1 cellular context compared by ENCODE assay signal in genomic region chr4:147707892-147708672, GRCh38.
TF ChIP-seq lines count a peak whose summit lies in the region.

No MANE protein-coding gene starts in this region.

TF ChIP-seq in HepG2, 621 proteins besides CTCF, POLR2A, EP300 and RAD21:
- no peak for TF ChIP-seq ARID4A (CRISPR knock-in tag; IDR thresholded peaks at IDR 0.05; ENCODE audit: borderline replicate concordance)
- TF ChIP-seq ARID3A (IDR thresholded peaks at IDR 0.05; ENCODE audit: low read depth, low read length) = peak; percentile 51; the same call in 1 of the 2 replicates
- no peak for TF ChIP-seq STAT6 (CRISPR knock-in tag; IDR thresholded peaks at IDR 0.05; ENCODE audit: borderline replicate concordance)
- TF ChIP-seq ZFP41 (CRISPR knock-in tag; IDR thresholded peaks at IDR 0.05; ENCODE audit: borderline replicate concordance) = no peak
- no peak for TF ChIP-seq NFYB (CRISPR knock-in tag; IDR thresholded peaks at IDR 0.05)
- TF ChIP-seq ZNF280D (CRISPR knock-in tag; IDR thresholded peaks at IDR 0.05) = no peak
- no peak for TF ChIP-seq ZKSCAN5 (CRISPR knock-in tag; IDR thresholded peaks at IDR 0.05)
- no peak for TF ChIP-seq MXD3 (CRISPR knock-in tag; IDR thresholded peaks at IDR 0.05)
- no peak for TF ChIP-seq ZSCAN12 (CRISPR knock-in tag; IDR thresholded peaks at IDR 0.05)
- TF ChIP-seq HNF1A (IDR thresholded peaks at IDR 0.05; ENCODE audit: low read depth) = no peak
- TF ChIP-seq HNF1A (CRISPR knock-in tag; IDR thresholded peaks at IDR 0.05; ENCODE audit: borderline replicate concordance) = no peak
- TF ChIP-seq SMC3 (IDR thresholded peaks at IDR 0.05; ENCODE audit: low read length) = peak; percentile 50
- no peak for TF ChIP-seq SMYD3 (CRISPR knock-in tag; IDR thresholded peaks at IDR 0.05)
- TF ChIP-seq ARNT2 (CRISPR knock-in tag; IDR thresholded peaks at IDR 0.05; ENCODE audit: low read depth) = no peak
- no peak for TF ChIP-seq EEA1 (CRISPR knock-in tag; IDR thresholded peaks at IDR 0.05; ENCODE audit: borderline replicate concordance)
- TF ChIP-seq MYNN (CRISPR knock-in tag; IDR thresholded peaks at IDR 0.05; ENCODE audit: low read depth) = no peak
- no peak for TF ChIP-seq NKX3-1 (CRISPR knock-in tag; IDR thresholded peaks at IDR 0.05)
- TF ChIP-seq CAMTA2 (CRISPR knock-in tag; IDR thresholded peaks at IDR 0.05; ENCODE audit: borderline replicate concordance) = no peak
- TF ChIP-seq STAG1 (CRISPR knock-in tag; IDR thresholded peaks at IDR 0.05) = peak; percentile 54
